1 cellular context compared by ENCODE assay signal in the genomic region with DNA sequence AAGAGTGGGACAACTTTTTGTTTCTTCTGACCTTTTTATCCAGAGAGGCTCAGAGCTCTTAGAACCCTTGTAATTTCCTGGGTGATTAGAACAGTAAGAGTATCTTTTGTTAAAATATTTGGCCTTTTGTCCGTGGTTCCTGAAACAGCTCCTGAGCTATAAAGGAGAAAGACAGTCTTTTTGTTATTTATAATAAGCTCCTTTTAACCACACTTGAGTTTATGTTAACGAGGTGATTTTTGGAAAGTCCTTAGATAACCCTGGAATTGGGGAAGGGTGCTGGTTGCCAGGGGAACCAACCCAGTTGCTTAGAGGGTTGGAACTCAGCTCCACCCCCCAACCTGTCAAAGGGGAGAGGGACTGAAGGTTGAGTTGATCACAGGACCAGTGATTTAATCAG.
TF ChIP-seq lines count a peak whose summit lies in the region.

No MANE protein-coding gene starts in this region.

TF ChIP-seq in K562, 482 proteins besides CTCF, POLR2A, EP300 and RAD21:
- TF ChIP-seq RFX1 (IDR thresholded peaks at IDR 0.05) (peak; percentile 15; the same call in 1 of the 2 replicates), GABPA (tag; conservative IDR thresholded peaks at IDR 0.05; ENCODE audit: low read depth) (no peak), KDM5B (IDR thresholded peaks at IDR 0.05; ENCODE audit: insufficient replicate concordance, low read depth, low read length) (no peak), SMARCE1 (IDR thresholded peaks at IDR 0.05) (no peak), NR2F6 (CRISPR knock-in tag; IDR thresholded peaks at IDR 0.05) (no peak), NCOA1 (IDR thresholded peaks at IDR 0.05; ENCODE audit: low read depth) (no peak), MTA2 (IDR thresholded peaks at IDR 0.05; ENCODE audit: low read depth) (no peak)
TF ChIP-seq in K562: peak in this region for 1.
